ENCODE assay signal across 8 cellular contexts in the genomic region with DNA sequence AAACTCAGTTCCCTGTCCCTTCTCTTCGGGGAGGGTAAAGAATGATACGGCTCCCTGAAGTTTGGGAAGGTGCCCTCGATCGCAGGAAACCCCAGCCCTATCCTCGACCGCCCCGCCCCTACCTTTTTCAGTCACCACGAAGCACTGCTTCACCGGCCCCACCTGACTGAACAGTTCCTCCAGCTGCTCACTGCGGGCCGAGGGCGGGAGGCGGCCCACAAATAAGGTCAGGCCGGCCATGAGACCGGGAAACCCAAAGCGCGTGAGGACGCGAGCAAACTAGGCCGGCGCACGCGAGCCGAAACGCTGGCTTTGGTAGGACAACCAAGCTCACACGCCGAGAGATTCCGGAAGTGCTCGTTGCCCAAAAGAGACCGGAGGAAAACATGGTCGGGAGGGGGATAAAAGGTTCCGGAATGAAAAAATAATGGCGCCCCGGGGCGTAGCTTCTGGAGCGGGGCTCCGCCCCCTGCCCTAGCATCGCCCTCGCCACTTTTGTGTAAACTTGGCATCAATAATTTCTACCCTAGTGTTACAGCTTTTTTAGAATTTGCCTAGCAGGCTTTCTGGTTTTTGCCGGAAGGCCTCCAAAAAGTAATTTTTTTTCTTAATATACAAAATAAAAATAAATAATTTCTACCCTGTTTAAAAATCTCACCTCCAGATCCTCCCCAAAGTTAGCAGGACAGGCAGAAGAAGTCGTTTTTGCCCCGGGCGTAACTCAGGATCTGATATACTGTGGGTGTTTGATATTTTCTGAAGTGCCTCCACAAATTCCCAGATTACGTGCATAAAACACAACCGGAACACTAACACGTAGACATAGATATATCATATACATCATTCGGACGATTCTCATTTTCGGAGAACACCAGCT. TPM values are rescaled to one million over a fixed set of nuclear protein-coding genes. Genes with fewer than 3 reads are reported as not detected.
DNase-seq lines count a peak whose midpoint lies in the region; ATAC-seq and TF ChIP-seq lines count a peak whose summit lies in the region.

Gene RBM28, minus strand, starts transcription at position 355 of the 877 bp plus-strand sequence. Its CDS starts 115 bp downstream, at position 240.

- peak within 1 kb of the TSS; percentile 81 for H4K8ac ChIP-seq in trophoblast cell (ENCODE audit: low read depth, low read length)

- H3K36me3 ChIP-seq in cardiac muscle cell (peaks cover 3% of the 10 kb centered on the region), trophoblast cell (ENCODE audit: control insufficient read depth in 1 of 2, insufficient read depth in 2 of 2, low read length in 2 of 2) (peaks cover 2 to 3% of the 10 kb centered on the region in 2 experiments), tibial nerve (peaks cover 0 to 11% (median 0%) of the 10 kb centered on the region in 3 donors)

- peaks cover 3% of the 10 kb centered on the region for H3K36me3 Mint-ChIP-seq in activated naive CD8-positive, alpha-beta T cell treated with anti-CD3 and anti-CD28 coated beads, Interleukin-2, amount 50 U/mL, for 24 hours (ENCODE audit: low read depth)

- peak within 1 kb of the TSS; percentile 36 for H2BK120ac ChIP-seq in trophoblast cell (ENCODE audit: insufficient read depth, low read length, poor library complexity)

- H3K4me1 Mint-ChIP-seq in activated naive CD8-positive, alpha-beta T cell treated with anti-CD3 and anti-CD28 coated beads, Interleukin-2, amount 50 U/mL, for 24 hours = peaks cover 28% of the 10 kb centered on the region

- peak within 1 kb of the TSS; percentile 80 for H3K9ac ChIP-seq in trophoblast cell (ENCODE audit: low read length)

- H3K4ac ChIP-seq in trophoblast cell (ENCODE audit: low read depth, low read length) = peak within 1 kb of the TSS; percentile 47

- peak within 1 kb of the TSS; percentile 67 for H3K4me3 ChIP-seq in GM12875 (ENCODE audit: low read depth, low read length)
- peak within 1 kb of the TSS; percentile 60 for H3K4me3 ChIP-seq in cardiac muscle cell
- peak within 1 kb of the TSS; percentile 86 for H3K4me3 ChIP-seq in trophoblast cell (ENCODE audit: low read depth, low read length)
- H3K4me3 ChIP-seq in tibial nerve = peak within 1 kb of the TSS; percentile 56 to 88 (median 70)

- DNase-seq in NCI-H1105 treated with DMSO at 0.1 percent for 48 hours (lab: John Stamatoyannopoulos, UW) = peak; percentile 86
- peak; percentile 89 for DNase-seq in SW480 (ENCODE audit: low spot score)
- peak; percentile 85 for DNase-seq in activated naive CD8-positive, alpha-beta T cell treated with anti-CD3 and anti-CD28 coated beads, Interleukin-2, amount 50 U/mL, for 24 hours
- peak; percentile 94 to 96 for DNase-seq in cardiac muscle cell (ENCODE audit: low read depth in 1 of 2, low spot score in 1 of 2)
- DNase-seq in trophoblast cell = peak; percentile 88 to 98
- peak; percentile 66 to 81 for DNase-seq in tibial nerve (ENCODE audit: low spot score in 2 of 2)

- peak within 1 kb of the TSS; percentile 81 for H3K14ac ChIP-seq in trophoblast cell (ENCODE audit: low read length)

- no peak for TF ChIP-seq CTCF in GM12875 (IDR thresholded peaks at IDR 0.05; ENCODE audit: borderline replicate concordance, insufficient read depth, low read depth, low read length)
- no peak for TF ChIP-seq CTCF in cardiac muscle cell (IDR thresholded peaks at IDR 0.05; ENCODE audit: low read depth, low read length)
- TF ChIP-seq CTCF in tibial nerve (IDR thresholded peaks at IDR 0.05) = peak in 1 of 5 experiments; percentile 25

- H3K27ac Mint-ChIP-seq in activated naive CD8-positive, alpha-beta T cell treated with anti-CD3 and anti-CD28 coated beads, Interleukin-2, amount 50 U/mL, for 24 hours = peak within 1 kb of the TSS; percentile 94

- peaks cover 6% of the 10 kb centered on the region for H3K27me3 Mint-ChIP-seq in activated naive CD8-positive, alpha-beta T cell treated with anti-CD3 and anti-CD28 coated beads, Interleukin-2, amount 50 U/mL, for 24 hours

- peak in 1 of 2 donors; percentile 43 for TF ChIP-seq POLR2A in tibial nerve (IDR thresholded peaks at IDR 0.05)

- peak within 1 kb of the TSS; percentile 97 for H3K4me3 Mint-ChIP-seq in activated naive CD8-positive, alpha-beta T cell treated with anti-CD3 and anti-CD28 coated beads, Interleukin-2, amount 50 U/mL, for 24 hours

- H3K4me1 ChIP-seq in cardiac muscle cell (ENCODE audit: low read depth) (no peaks in the 10 kb centered on the region), trophoblast cell (ENCODE audit: control insufficient read depth in 1 of 2, insufficient read depth in 2 of 2, low read length in 2 of 2) (peaks cover 0 to 11% of the 10 kb centered on the region in 2 experiments), tibial nerve (peaks cover 0 to 33% (median 14%) of the 10 kb centered on the region in 4 donors)

- H3K79me2 ChIP-seq in trophoblast cell (ENCODE audit: control insufficient read depth, insufficient read depth, low read length, poor library complexity) = peaks cover 3% of the 10 kb centered on the region

- no peaks in the 10 kb centered on the region for H3K9me3 Mint-ChIP-seq in activated naive CD8-positive, alpha-beta T cell treated with anti-CD3 and anti-CD28 coated beads, Interleukin-2, amount 50 U/mL, for 24 hours

- peak within 1 kb of the TSS; percentile 38 for H2AFZ ChIP-seq in trophoblast cell (ENCODE audit: insufficient read depth, low read length, poor library complexity)

- peak within 1 kb of the TSS; percentile 85 for H3K18ac ChIP-seq in trophoblast cell (ENCODE audit: low read length)

- peak within 1 kb of the TSS; percentile 32 for H2BK5ac ChIP-seq in trophoblast cell (ENCODE audit: low read depth, low read length, poor library complexity)

- H3K27ac ChIP-seq in cardiac muscle cell = peak within 1 kb of the TSS; percentile 93
- H3K27ac ChIP-seq in trophoblast cell (ENCODE audit: low read depth, low read length) = peak within 1 kb of the TSS; percentile 34
- peak within 1 kb of the TSS in 3 of 4 donors; percentile 64 to 85 (median 78) for H3K27ac ChIP-seq in tibial nerve

- H4K91ac ChIP-seq in trophoblast cell (ENCODE audit: low read depth, low read length) = peak within 1 kb of the TSS; percentile 75

- peak within 1 kb of the TSS; percentile 87 for H3K4me2 ChIP-seq in trophoblast cell (ENCODE audit: low read length)

- no peak within 1 kb of the TSS for H3K23ac ChIP-seq in trophoblast cell (ENCODE audit: low read length)

- H4K12ac ChIP-seq in trophoblast cell (ENCODE audit: low read depth, low read length) = peak within 1 kb of the TSS; percentile 13

- ATAC-seq in HG02678 (IDR thresholded peaks at IDR 0.05; ENCODE audit: unreplicated experiment) = peak; percentile 91
- peak; percentile 95 for ATAC-seq in activated naive CD8-positive, alpha-beta T cell treated with anti-CD3 and anti-CD28 coated beads, Interleukin-2, amount 50 U/mL, for 24 hours

- H3K9me3 ChIP-seq in cardiac muscle cell (ENCODE audit: low read depth) (no peaks in the 10 kb centered on the region), trophoblast cell (ENCODE audit: insufficient read depth, low read depth, low read length) (no peaks in the 10 kb centered on the region), tibial nerve (no peaks in the 10 kb centered on the region)

- H3K27me3 ChIP-seq in cardiac muscle cell (peaks cover 6% of the 10 kb centered on the region), trophoblast cell (ENCODE audit: insufficient read depth, low read length) (no peaks in the 10 kb centered on the region), tibial nerve (no peaks in the 10 kb centered on the region)

- no peak within 1 kb of the TSS for H2BK12ac ChIP-seq in trophoblast cell (ENCODE audit: low read length)

- TF ChIP-seq EP300 in tibial nerve (IDR thresholded peaks at IDR 0.05) = peak; percentile 31 to 90

- no peak within 1 kb of the TSS for H2AK5ac ChIP-seq in trophoblast cell (ENCODE audit: low read length)

- WGBS in trophoblast cell (ENCODE audit: extremely low coverage, insufficient coverage, insufficient read length) = no CpG with 5 or more reads among the region's 49 CpGs
- WGBS in tibial nerve, 2 donors = 13% methylated on average over 49 of the region's 49 CpGs

- peaks cover 3% of the 10 kb centered on the region for H3K79me1 ChIP-seq in trophoblast cell (ENCODE audit: low read length)

RNA-seq across cellular contexts. Expression of gene RBM28, which starts in this region (rescaled TPM):
- 13.1 and 26.4 TPM in 2 replicates for total RNA-seq in cardiac muscle cell
- 23.0 and 33.5 TPM in 2 replicates for polyA plus RNA-seq in cardiac muscle cell
- 35.4 and 35.8 TPM in 2 replicates for polyA plus RNA-seq in trophoblast cell (2013)
- total RNA-seq in tibial nerve = 10 to 100 TPM; 25.1 to 89.4 (median 51.0) TPM

Comparison
In these comparisons a context has a peak if more than half of its experiments do, and no peak if none do; other contexts are left out.
1. Peak in every context shown above with its lines: DNase-seq, ATAC-seq, H3K4me3 ChIP-seq and H3K27ac ChIP-seq.
2. H3K27ac ChIP-seq: peak in every context shown above with its lines; median percentile 93 in cardiac muscle cell; 78 in tibial nerve; 34 in trophoblast cell.